Comparison of ENCODE assay signal across 18 cellular contexts in the genomic region with DNA sequence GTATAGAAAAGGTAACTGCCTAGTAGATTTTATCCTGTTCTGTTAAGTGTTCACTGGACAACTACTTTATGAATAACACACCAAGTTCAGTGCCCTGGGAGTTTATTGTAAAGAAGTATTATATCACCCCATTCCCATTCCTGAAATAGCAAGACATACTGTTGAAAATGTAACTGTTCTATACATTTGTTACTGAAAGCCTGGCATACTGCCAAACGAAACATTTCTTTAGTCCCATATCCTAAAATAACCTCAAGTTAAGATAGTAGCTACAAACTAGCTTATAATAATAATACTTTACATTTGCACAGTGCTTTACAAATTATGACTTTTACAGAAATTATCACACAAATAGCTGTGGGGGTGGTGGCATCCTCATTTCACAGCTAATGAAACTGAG. TPM values are rescaled to one million over a fixed set of nuclear protein-coding genes. Genes with fewer than 3 reads are reported as not detected.
DNase-seq lines count a peak whose midpoint lies in the region; ATAC-seq, FAIRE-seq and TF ChIP-seq lines count a peak whose summit lies in the region.
"Had no signal": no experiment of that assay in that cellular context is flagged by ENCODE, and none has a peak within 500 bp of the region (broad histone marks: within the 10 kb centered on the region; RNA-seq: fewer than 3 reads in every experiment).

No MANE protein-coding gene starts in this region.

- intact Hi-C loops in HepG2 (cut with micrococcal nuclease; ENCODE audit: unreplicated experiment): no loop called here
- intact Hi-C loops in right lobe of liver (cut with DNase I): no loop called here

- no peak overlapping the region for H3K27ac ChIP-seq in HepG2 (ENCODE audit: extremely low read length, insufficient read depth, low read length)
- H3K27ac ChIP-seq in right lobe of liver: no peak overlapping the region
- H3K27ac ChIP-seq: C4-2B had no signal

- H3K27me3 Mint-ChIP-seq in osteocyte (ENCODE audit: unreplicated experiment) (no peaks in the 10 kb centered on the region), endothelial cell (ENCODE audit: unreplicated experiment) (no peaks in the 10 kb centered on the region)
- H3K27me3 Mint-ChIP-seq: CD4-positive, alpha-beta memory T cell had no signal

- no peak for TF ChIP-seq EP300 in HepG2 (IDR thresholded peaks at IDR 0.05; ENCODE audit: low read depth in 2 of 2, low read length in 2 of 2)
- no peak for TF ChIP-seq EP300 in HepG2 (CRISPR knock-in tag; IDR thresholded peaks at IDR 0.05; ENCODE audit: borderline replicate concordance)

- H3K9me3 Mint-ChIP-seq in osteocyte (ENCODE audit: unreplicated experiment) (no peaks in the 10 kb centered on the region), endothelial cell (ENCODE audit: unreplicated experiment) (no peaks in the 10 kb centered on the region)
- H3K9me3 Mint-ChIP-seq: CD4-positive, alpha-beta memory T cell had no signal

- CTCF ChIA-PET in HepG2 (lab: Yijun Ruan, JAX; ENCODE audit: low intra/inter-chr PET ratio, low total read pairs): no interaction called here

- TF ChIP-seq POLR2A in HepG2 (IDR thresholded peaks at IDR 0.05; ENCODE audit: insufficient read depth in 1 of 2, low read depth in 2 of 2, low read length in 2 of 2): no peak
- no peak for TF ChIP-seq POLR2A in right lobe of liver (IDR thresholded peaks at IDR 0.05)

- H2AFZ ChIP-seq in HepG2 (ENCODE audit: low read length): no peak overlapping the region

- no peaks in the 10 kb centered on the region for H4K20me1 ChIP-seq in HepG2 (ENCODE audit: insufficient read depth, low read length)

- H3K79me2 ChIP-seq in HepG2 (ENCODE audit: insufficient read depth, low read length): no peaks in the 10 kb centered on the region

- no peak for TF ChIP-seq RAD21 in HepG2 (CRISPR knock-in tag; IDR thresholded peaks at IDR 0.05)

- no peak for DNase-seq in HepG2 (ENCODE audit: low spot score)
- no peak for DNase-seq in right lobe of liver
- peak; percentile 4 for DNase-seq in adipocyte (ENCODE audit: low read depth)
- DNase-seq in choroid plexus epithelial cell (ENCODE audit: low read depth): peak; percentile 10
- DNase-seq in osteocyte (ENCODE audit: extremely low spot score, unreplicated experiment): no peak
- DNase-seq in RKO (ENCODE audit: low spot score): no peak
- no peak for DNase-seq in endothelial cell (ENCODE audit: low spot score)
- no peak for DNase-seq in germinal center (ENCODE audit: low spot score)
- DNase-seq: BE2C; CD4-positive, alpha-beta memory T cell; DND-41; GF-D8; HCEC 1CT had no signal

- no TSS peak for BruUV-seq in HepG2 (replicated peaks; lab: Mats Ljungman, UMichigan)

- H3K36me3 Mint-ChIP-seq in osteocyte (ENCODE audit: unreplicated experiment) (no peaks in the 10 kb centered on the region), endothelial cell (ENCODE audit: low read depth, unreplicated experiment) (no peaks in the 10 kb centered on the region)
- H3K36me3 Mint-ChIP-seq: CD4-positive, alpha-beta memory T cell had no signal

- no peaks in the 10 kb centered on the region for H3K36me3 ChIP-seq in HepG2 (replicated peaks in 1 of 2; ENCODE audit: control insufficient read depth in 1 of 2, insufficient read depth in 2 of 2, low read length in 2 of 2)
- no peaks in the 10 kb centered on the region for H3K36me3 ChIP-seq in right lobe of liver
- H3K36me3 ChIP-seq in adipocyte (ENCODE audit: control insufficient read depth, insufficient read depth, low read length, severe bottlenecking): no peaks in the 10 kb centered on the region
- H3K36me3 ChIP-seq: BE2C had no signal

- POLR2A ChIA-PET in HepG2 (lab: Yijun Ruan, JAX): no interaction called here

- H3K4me2 ChIP-seq in HepG2 (ENCODE audit: low read depth, low read length): no peak overlapping the region

- H3K4me1 Mint-ChIP-seq in osteocyte (ENCODE audit: unreplicated experiment) (peaks cover 10% of the 10 kb centered on the region), endothelial cell (ENCODE audit: unreplicated experiment) (no peaks in the 10 kb centered on the region)
- H3K4me1 Mint-ChIP-seq: CD4-positive, alpha-beta memory T cell had no signal

- no peak overlapping the region for H3K4me3 ChIP-seq in HepG2 (replicated peaks in 1 of 3; ENCODE audit: insufficient read depth in 1 of 3, low read depth in 2 of 3, low read length in 3 of 3)
- no peak overlapping the region for H3K4me3 ChIP-seq in right lobe of liver
- no peak overlapping the region for H3K4me3 ChIP-seq in adipocyte (ENCODE audit: low read length)
- H3K4me3 ChIP-seq in choroid plexus epithelial cell (ENCODE audit: low read depth, low read length): no peak overlapping the region

- H3K4me1 ChIP-seq in HepG2 (ENCODE audit: insufficient read depth, low read length): no peaks in the 10 kb centered on the region
- no peaks in the 10 kb centered on the region for H3K4me1 ChIP-seq in right lobe of liver
- no peaks in the 10 kb centered on the region for H3K4me1 ChIP-seq in adipocyte (ENCODE audit: control insufficient read depth, insufficient read depth, low read length)
- H3K4me1 ChIP-seq: BE2C had no signal

- in situ Hi-C loops in HepG2 (cut with HindIII; ENCODE audit: extremely low pct_ligation_motif_present, low pct_unique_long_range_greater_than_20kb): no loop called here

- no peaks in the 10 kb centered on the region for H3K9me3 ChIP-seq in HepG2 (ENCODE audit: low read length)
- no peaks in the 10 kb centered on the region for H3K9me3 ChIP-seq in right lobe of liver
- H3K9me3 ChIP-seq in adipocyte (ENCODE audit: control insufficient read depth, low read length): no peaks in the 10 kb centered on the region
- H3K9me3 ChIP-seq: BE2C had no signal

- no peak overlapping the region for H3K4me3 Mint-ChIP-seq in osteocyte (ENCODE audit: unreplicated experiment)
- H3K4me3 Mint-ChIP-seq in endothelial cell (ENCODE audit: unreplicated experiment): no peak overlapping the region
- H3K4me3 Mint-ChIP-seq: CD4-positive, alpha-beta memory T cell had no signal

- H3K27ac Mint-ChIP-seq in osteocyte (ENCODE audit: unreplicated experiment): peak overlapping the region; percentile 6
- H3K27ac Mint-ChIP-seq in endothelial cell (ENCODE audit: unreplicated experiment): no peak overlapping the region
- H3K27ac Mint-ChIP-seq: CD4-positive, alpha-beta memory T cell had no signal

- no peak for FAIRE-seq in HepG2 (lab: Jason Lieb, UNC)
- FAIRE-seq: A204.1, GM19239, H1, HTR-8/SVneo had no signal

- 29% methylated on average over 1 of the region's 1 CpG for WGBS in HepG2 (ENCODE audit: low lambda C conversion rate)
- 42% methylated on average over 1 of the region's 1 CpG for WGBS in right lobe of liver (ENCODE audit: insufficient coverage, low coverage, low lambda C conversion rate, missing lambda C conversion rate)

- TF ChIP-seq CTCF in HepG2 (CRISPR knock-in tag; IDR thresholded peaks at IDR 0.05): no peak
- TF ChIP-seq CTCF in right lobe of liver (IDR thresholded peaks at IDR 0.05): no peak
- TF ChIP-seq CTCF in choroid plexus epithelial cell (conservative IDR thresholded peaks at IDR 0.05; ENCODE audit: low read depth, low read length): no peak
- no peak for TF ChIP-seq CTCF in osteocyte (IDR thresholded peaks at IDR 0.05)
- TF ChIP-seq CTCF in endothelial cell (IDR thresholded peaks at IDR 0.05; ENCODE audit: unreplicated experiment): no peak

- H3K27me3 ChIP-seq in HepG2 (ENCODE audit: control insufficient read depth in 1 of 2, insufficient read depth in 2 of 2, low read length in 2 of 2): no peaks in the 10 kb centered on the region
- H3K27me3 ChIP-seq in right lobe of liver: no peaks in the 10 kb centered on the region
- H3K27me3 ChIP-seq in adipocyte (replicated peaks; ENCODE audit: control insufficient read depth, insufficient read depth, low read length): no peaks in the 10 kb centered on the region
- H3K27me3 ChIP-seq: BE2C had no signal

- no peak overlapping the region for H3K9ac ChIP-seq in HepG2 (ENCODE audit: insufficient read depth, low read depth, low read length)
- H3K9ac ChIP-seq in adipocyte (ENCODE audit: low read length): no peak overlapping the region

- no peak for ATAC-seq in HepG2
- ATAC-seq in right lobe of liver: no peak

RNA-seq across cellular contexts. Expression of gene SPDYA, which starts 25.2 kb away (rescaled TPM):
- total RNA-seq in HepG2 (2016; rRNA removed; fragmentation: Illumina TruSeq; extraction: Trizol) (0.17 and 0.75 TPM in 2 replicates), right lobe of liver (under 1 TPM in 5 of 6 experiments, not detected in 1; 0.15 to 0.55 (median 0.42) TPM), osteocyte (0.62 and 1.2 TPM in 2 replicates), endothelial cell (ENCODE audit: unreplicated experiment) (0.33 TPM)
- 0.20 TPM in 1 of 2 replicates, not detected in the other for total RNA-seq in HepG2 (2016; cell fraction: cytosol; rRNA removed; fragmentation: Illumina TruSeq; extraction: Trizol; ENCODE audit: low read depth)
- total RNA-seq in HepG2 (2016; cell fraction: insoluble cytoplasmic fraction; rRNA removed; fragmentation: Illumina TruSeq; extraction: Trizol): 0.89 TPM in 1 of 2 replicates, not detected in the other
- 0.38 and 1.0 TPM in 2 replicates for total RNA-seq in HepG2 (2016; cell fraction: membrane; rRNA removed; fragmentation: Illumina TruSeq; extraction: Trizol)
- 1.3 and 1.6 TPM in 2 replicates for total RNA-seq in HepG2 (2016; cell fraction: nucleus; rRNA removed; fragmentation: Illumina TruSeq; extraction: Trizol)
- polyA plus RNA-seq in HepG2 (2011; rRNA removed): 0.08 and 0.32 TPM in 2 replicates
- polyA plus RNA-seq in HepG2 (2011; cell fraction: cytosol; rRNA removed): not detected in 2 replicates
- 0.11 and 0.17 TPM in 2 replicates for polyA plus RNA-seq in HepG2 (2011; cell fraction: nucleus; rRNA removed)
- polyA plus RNA-seq in HepG2 (2012): 0.89 and 2.8 TPM in 2 replicates
- not detected in 2 replicates for polyA plus RNA-seq in HepG2 (2016; cell fraction: cytosol; fragmentation: Illumina TruSeq; extraction: Trizol; ENCODE audit: low read depth)
- not detected in 2 replicates for polyA plus RNA-seq in HepG2 (2016; cell fraction: insoluble cytoplasmic fraction; fragmentation: Illumina TruSeq; extraction: Trizol; ENCODE audit: low read depth)
- polyA plus RNA-seq in HepG2 (2016; cell fraction: membrane; fragmentation: Illumina TruSeq; extraction: Trizol; ENCODE audit: low read depth): not detected in 2 replicates
- polyA plus RNA-seq in HepG2 (2016; cell fraction: nucleus; fragmentation: Illumina TruSeq; extraction: Trizol; ENCODE audit: insufficient read depth, low read depth): 0.77 and 0.91 TPM in 2 replicates
- polyA minus RNA-seq in HepG2 (2011; rRNA and poly(A)+ RNA removed; ENCODE audit: low replicate concordance): 0.26 and 1.1 TPM in 2 replicates
- polyA minus RNA-seq in HepG2 (2011; cell fraction: cytosol; rRNA and poly(A)+ RNA removed): not detected in 2 replicates
- polyA minus RNA-seq in HepG2 (2011; cell fraction: nucleus; rRNA and poly(A)+ RNA removed): 7.1 TPM in 2 replicates

RNA-seq across cellular contexts. Expression of gene TRMT61B, which starts 34.3 kb away (rescaled TPM):
- total RNA-seq in HepG2 (2016; rRNA removed; fragmentation: Illumina TruSeq; extraction: Trizol) (23.5 and 29.7 TPM in 2 replicates), right lobe of liver (1 to 10 TPM; 6.4 to 9.5 (median 7.6) TPM), osteocyte (12.7 TPM in 2 replicates), endothelial cell (ENCODE audit: unreplicated experiment) (14.9 TPM)
- 14.6 and 25.8 TPM in 2 replicates for total RNA-seq in HepG2 (2016; cell fraction: cytosol; rRNA removed; fragmentation: Illumina TruSeq; extraction: Trizol; ENCODE audit: low read depth)
- 19.8 and 37.3 TPM in 2 replicates for total RNA-seq in HepG2 (2016; cell fraction: insoluble cytoplasmic fraction; rRNA removed; fragmentation: Illumina TruSeq; extraction: Trizol)
- total RNA-seq in HepG2 (2016; cell fraction: membrane; rRNA removed; fragmentation: Illumina TruSeq; extraction: Trizol): 11.6 and 17.0 TPM in 2 replicates
- 18.5 and 19.2 TPM in 2 replicates for total RNA-seq in HepG2 (2016; cell fraction: nucleus; rRNA removed; fragmentation: Illumina TruSeq; extraction: Trizol)
- polyA plus RNA-seq in HepG2 (2011; rRNA removed): 15.3 and 19.7 TPM in 2 replicates
- 8.7 and 11.6 TPM in 2 replicates for polyA plus RNA-seq in HepG2 (2011; cell fraction: cytosol; rRNA removed)
- polyA plus RNA-seq in HepG2 (2011; cell fraction: nucleus; rRNA removed): 13.3 and 14.3 TPM in 2 replicates
- polyA plus RNA-seq in HepG2 (2012): 18.4 and 19.0 TPM in 2 replicates
- polyA plus RNA-seq in HepG2 (2016; cell fraction: cytosol; fragmentation: Illumina TruSeq; extraction: Trizol; ENCODE audit: low read depth): 3.4 and 3.7 TPM in 2 replicates
- 36.4 and 36.6 TPM in 2 replicates for polyA plus RNA-seq in HepG2 (2016; cell fraction: insoluble cytoplasmic fraction; fragmentation: Illumina TruSeq; extraction: Trizol; ENCODE audit: low read depth)
- 7.8 and 8.1 TPM in 2 replicates for polyA plus RNA-seq in HepG2 (2016; cell fraction: membrane; fragmentation: Illumina TruSeq; extraction: Trizol; ENCODE audit: low read depth)
- polyA plus RNA-seq in HepG2 (2016; cell fraction: nucleus; fragmentation: Illumina TruSeq; extraction: Trizol; ENCODE audit: insufficient read depth, low read depth): 38.0 and 40.7 TPM in 2 replicates
- 8.9 and 10.3 TPM in 2 replicates for polyA minus RNA-seq in HepG2 (2011; rRNA and poly(A)+ RNA removed; ENCODE audit: low replicate concordance)
- 8.7 and 13.5 TPM in 2 replicates for polyA minus RNA-seq in HepG2 (2011; cell fraction: cytosol; rRNA and poly(A)+ RNA removed)
- polyA minus RNA-seq in HepG2 (2011; cell fraction: nucleus; rRNA and poly(A)+ RNA removed): 20.9 and 25.7 TPM in 2 replicates

RNA-seq across cellular contexts. Expression of gene WDR43, which starts 58.7 kb away (rescaled TPM):
- total RNA-seq in HepG2 (2016; rRNA removed; fragmentation: Illumina TruSeq; extraction: Trizol) (167 and 253 TPM in 2 replicates), right lobe of liver (10 to 100 TPM; 17.9 to 23.8 (median 22.5) TPM), osteocyte (39.8 and 42.4 TPM in 2 replicates), endothelial cell (ENCODE audit: unreplicated experiment) (33.5 TPM)
- total RNA-seq in HepG2 (2016; cell fraction: cytosol; rRNA removed; fragmentation: Illumina TruSeq; extraction: Trizol; ENCODE audit: low read depth): 59.9 and 79.6 TPM in 2 replicates
- 172 and 225 TPM in 2 replicates for total RNA-seq in HepG2 (2016; cell fraction: insoluble cytoplasmic fraction; rRNA removed; fragmentation: Illumina TruSeq; extraction: Trizol)
- 56.9 and 74.1 TPM in 2 replicates for total RNA-seq in HepG2 (2016; cell fraction: membrane; rRNA removed; fragmentation: Illumina TruSeq; extraction: Trizol)
- total RNA-seq in HepG2 (2016; cell fraction: nucleus; rRNA removed; fragmentation: Illumina TruSeq; extraction: Trizol): 121 and 138 TPM in 2 replicates
- 88.9 and 121 TPM in 2 replicates for polyA plus RNA-seq in HepG2 (2011; rRNA removed)
- polyA plus RNA-seq in HepG2 (2011; cell fraction: cytosol; rRNA removed): 39.8 and 64.9 TPM in 2 replicates
- polyA plus RNA-seq in HepG2 (2011; cell fraction: nucleus; rRNA removed): 67.2 and 70.8 TPM in 2 replicates
- 60.3 and 80.3 TPM in 2 replicates for polyA plus RNA-seq in HepG2 (2012)
- 9.5 and 10.8 TPM in 2 replicates for polyA plus RNA-seq in HepG2 (2016; cell fraction: cytosol; fragmentation: Illumina TruSeq; extraction: Trizol; ENCODE audit: low read depth)
- 143 and 154 TPM in 2 replicates for polyA plus RNA-seq in HepG2 (2016; cell fraction: insoluble cytoplasmic fraction; fragmentation: Illumina TruSeq; extraction: Trizol; ENCODE audit: low read depth)
- polyA plus RNA-seq in HepG2 (2016; cell fraction: membrane; fragmentation: Illumina TruSeq; extraction: Trizol; ENCODE audit: low read depth): 17.2 and 23.0 TPM in 2 replicates
- polyA plus RNA-seq in HepG2 (2016; cell fraction: nucleus; fragmentation: Illumina TruSeq; extraction: Trizol; ENCODE audit: insufficient read depth, low read depth): 126 and 131 TPM in 2 replicates
- polyA minus RNA-seq in HepG2 (2011; rRNA and poly(A)+ RNA removed; ENCODE audit: low replicate concordance): 88.1 and 150 TPM in 2 replicates
- 100 and 113 TPM in 2 replicates for polyA minus RNA-seq in HepG2 (2011; cell fraction: cytosol; rRNA and poly(A)+ RNA removed)
- polyA minus RNA-seq in HepG2 (2011; cell fraction: nucleus; rRNA and poly(A)+ RNA removed): 160 and 248 TPM in 2 replicates

Comparison
In these comparisons a context has a peak if more than half of its experiments do, and no peak if none do; other contexts are left out.
1. DNase-seq: peak in adipocyte (single experiment) and choroid plexus epithelial cell (single experiment); none in HepG2 (single experiment), right lobe of liver (0 of 3), osteocyte (single experiment), RKO (single experiment), endothelial cell (single experiment) and germinal center (single experiment).